ENCODE assay signal across 8 cellular contexts in genomic region chr4:115234405-115235093, GRCh38.
DNase-seq lines count a peak whose midpoint lies in the region; ATAC-seq, FAIRE-seq and TF ChIP-seq lines count a peak whose summit lies in the region.

No MANE protein-coding gene starts in this region.

- no peak for FAIRE-seq in astrocyte (lab: Jason Lieb, UNC)
- no peak for FAIRE-seq in small intestine (lab: Jason Lieb, UNC)

- 52 to 56% (median 56%) methylated on average over 3 of the region's 3 CpGs for WGBS in small intestine, 3 donors

- H3K27me3 ChIP-seq in MM.1S (replicated peaks; ENCODE audit: insufficient read depth, low read length) (no peaks in the 10 kb centered on the region; the same call in 1 of the 2 replicates), astrocyte (ENCODE audit: insufficient read depth, low read length) (peaks cover 3% of the 10 kb centered on the region), small intestine (ENCODE audit: control insufficient read depth in 2 of 2, insufficient read depth in 2 of 2, low read length in 2 of 2) (no peaks in the 10 kb centered on the region)

- H4K20me1 ChIP-seq in MM.1S (ENCODE audit: insufficient read depth, low read length) (no peaks in the 10 kb centered on the region), astrocyte (ENCODE audit: insufficient read depth, low read length) (no peaks in the 10 kb centered on the region)

- H3K27ac Mint-ChIP-seq in astrocyte (ENCODE audit: unreplicated experiment), result peak overlapping the region; percentile 29

- H3K9me3 ChIP-seq in MM.1S (replicated peaks; ENCODE audit: insufficient read depth, low read length) (no peaks in the 10 kb centered on the region), astrocyte (ENCODE audit: insufficient read depth, low read depth, low read length) (no peaks in the 10 kb centered on the region), small intestine (ENCODE audit: control insufficient read depth, low read depth) (no peaks in the 10 kb centered on the region)

- TF ChIP-seq CTCF in MM.1S (IDR thresholded peaks at IDR 0.05; ENCODE audit: low read length) (peak; percentile 44), astrocyte (IDR thresholded peaks at IDR 0.05; ENCODE audit: insufficient read depth, low read depth, low read length) (peak; percentile 16)

- no peaks in the 10 kb centered on the region for H3K9me2 ChIP-seq in MM.1S (replicated peaks; ENCODE audit: insufficient read depth, low read length)

- H2AFZ ChIP-seq in MM.1S (ENCODE audit: low read length), result no peak overlapping the region
- peak overlapping the region; percentile 44 for H2AFZ ChIP-seq in astrocyte (ENCODE audit: low read depth, low read length)

- no peaks in the 10 kb centered on the region for H3K9me3 Mint-ChIP-seq in astrocyte (ENCODE audit: unreplicated experiment)

- no peak overlapping the region for H3K4me3 Mint-ChIP-seq in astrocyte (ENCODE audit: unreplicated experiment)

- H3K27ac ChIP-seq in MM.1S (ENCODE audit: low read length) (no peak overlapping the region), astrocyte (ENCODE audit: low read depth, low read length) (no peak overlapping the region), small intestine (ENCODE audit: low read depth in 1 of 2, low read length in 1 of 2) (no peak overlapping the region)

- H3K9ac ChIP-seq in MM.1S (ENCODE audit: low read length), result no peak overlapping the region
- no peak overlapping the region for H3K9ac ChIP-seq in astrocyte (ENCODE audit: low read length)

- H3K4me1 ChIP-seq in MM.1S (ENCODE audit: low read length) (peaks cover 17% of the 10 kb centered on the region), astrocyte (ENCODE audit: insufficient read depth, low read length) (no peaks in the 10 kb centered on the region), small intestine (ENCODE audit: control insufficient read depth in 2 of 2, insufficient read depth in 1 of 2, low read depth in 1 of 2, low read length in 1 of 2) (no peaks in the 10 kb centered on the region)

- H3K36me3 ChIP-seq in MM.1S (replicated peaks; ENCODE audit: insufficient read depth, low read length), result no peaks in the 10 kb centered on the region
- H3K36me3 ChIP-seq in astrocyte (ENCODE audit: insufficient read depth, low read length), result no peaks in the 10 kb centered on the region
- no peaks in the 10 kb centered on the region for H3K36me3 ChIP-seq in small intestine (ENCODE audit: control insufficient read depth in 2 of 2, insufficient read depth in 2 of 2, low read length in 2 of 2)

- ATAC-seq in GM21576 (IDR thresholded peaks at IDR 0.05; ENCODE audit: unreplicated experiment), result peak; percentile 67

- H3K36me3 Mint-ChIP-seq in astrocyte (ENCODE audit: low read depth, unreplicated experiment), result no peaks in the 10 kb centered on the region

- H3K4me2 ChIP-seq in MM.1S (ENCODE audit: low read depth, low read length) (no peak overlapping the region), astrocyte (ENCODE audit: low read length) (no peak overlapping the region)

- H3K79me2 ChIP-seq in MM.1S (ENCODE audit: low read length) (no peaks in the 10 kb centered on the region), astrocyte (ENCODE audit: insufficient read depth, low read length) (no peaks in the 10 kb centered on the region)

- no peaks in the 10 kb centered on the region for H3K27me3 Mint-ChIP-seq in astrocyte (ENCODE audit: low read depth, unreplicated experiment)

- peaks cover 8% of the 10 kb centered on the region for H3K4me1 Mint-ChIP-seq in astrocyte (ENCODE audit: low read depth, unreplicated experiment)

- DNase-seq in DMS114 treated with DMSO at 0.1 percent for 48 hours (lab: John Stamatoyannopoulos, UW; ENCODE audit: unreplicated experiment), result peak; percentile 2
- peak; percentile 25 for DNase-seq in MM.1S
- DNase-seq in astrocyte (ENCODE audit: low read depth), result no peak
- peak; percentile 11 for DNase-seq in small intestine
- no peak for DNase-seq in hippocampal formation (lab: John Stamatoyannopoulos, UW)
- DNase-seq in cerebellar nuclear complex (lab: John Stamatoyannopoulos, UW), result no peak
- no peak for DNase-seq in anterior cingulate cortex (lab: John Stamatoyannopoulos, UW)

- H3F3A ChIP-seq in MM.1S (ENCODE audit: insufficient read depth, low read length), result peaks cover 4% of the 10 kb centered on the region; the same call in 1 of the 2 replicates

- no peak overlapping the region for H3K4me3 ChIP-seq in MM.1S (ENCODE audit: low read length)
- H3K4me3 ChIP-seq in astrocyte (ENCODE audit: insufficient read depth, low read depth, low read length), result no peak overlapping the region
- H3K4me3 ChIP-seq in small intestine (ENCODE audit: low read depth in 1 of 2, low read length in 2 of 2), result no peak overlapping the region

Comparison
In these comparisons a context has a peak if more than half of its experiments do, and no peak if none do; other contexts are left out.
1. DNase-seq: peak in DMS114 treated with DMSO at 0.1 percent for 48 hours (single experiment), MM.1S (single experiment) and small intestine (single experiment); none in astrocyte (single experiment), hippocampal formation (0 of 2), cerebellar nuclear complex (0 of 2) and anterior cingulate cortex (0 of 58).